Comparison of ENCODE assay signal across 15 cellular contexts in genomic region chr10:67602268-67602950, GRCh38.
DNase-seq lines count a peak whose midpoint lies in the region; ATAC-seq, FAIRE-seq and TF ChIP-seq lines count a peak whose summit lies in the region.
"Had no signal": no experiment of that assay in that cellular context is flagged by ENCODE, and none has a peak within 500 bp of the region (broad histone marks: within the 10 kb centered on the region; RNA-seq: fewer than 3 reads in every experiment).

No MANE protein-coding gene starts in this region.

- H3K27ac ChIP-seq in GM12878 (ENCODE audit: control insufficient read depth, insufficient read depth), result no peak overlapping the region

- 3% methylated on average over 4 of the region's 4 CpGs for WGBS in GM12878 (ENCODE audit: insufficient coverage, insufficient replicate concordance, low lambda C conversion rate, missing lambda C conversion rate)

- H3K4me3 ChIP-seq in GM12878, result no peak overlapping the region
- H3K4me3 ChIP-seq: esophagus muscularis mucosa had no signal

- H3K79me2 ChIP-seq in GM12878 (ENCODE audit: control insufficient read depth, insufficient read depth, low read length), result no peaks in the 10 kb centered on the region

- TF ChIP-seq RAD21 in GM12878 (IDR thresholded peaks at IDR 0.05; ENCODE audit: insufficient read depth, low read depth, low read length), result no peak

- in situ Hi-C loops in ACHN (cut with HindIII; ENCODE audit: low pct_ligation_motif_present, low pct_unique_long_range_greater_than_20kb, low sequenced_read_pairs), result no loop called here
- in situ Hi-C loops in GM12878 (cut with MboI), result no loop called here

- DNase-seq in ACHN (peak; percentile 82), HTR-8/SVneo (ENCODE audit: insufficient read length, low spot score) (peak; percentile 69), GM12878 (ENCODE audit: low read depth, low spot score) (no peak), iris pigment epithelial cell (ENCODE audit: low read depth) (peak; percentile 92), NAMALWA (ENCODE audit: low spot score) (no peak), SK-N-DZ (ENCODE audit: low spot score) (no peak), erythroblast (lab: John Stamatoyannopoulos, UW) (no peak), NCI-H524 (lab: John Stamatoyannopoulos, UW) (no peak)
- DNase-seq: activated CD4-positive, CD25-positive, alpha-beta regulatory T cell treated with anti-CD3 and anti-CD28 coated beads, Interleukin-2, amount 50 U/mL, for 72 hours; activated T-cell treated with anti-CD3 and anti-CD28 coated beads, Interleukin-2, amount 50 U/mL, for 1 hour; left cardiac atrium; NCI-H446 treated with DMSO at 0.1 percent for 48 hours; stimulated activated CD4-positive, alpha-beta T cell treated with anti-CD3 and anti-CD28 coated beads, Interleukin-12 subunit alpha, Interleukin-12 subunit beta, amount 100 ng/mL, for 4 hours; stimulated activated CD8-positive, alpha-beta memory T cell treated with anti-CD3 and anti-CD28 coated beads, Interleukin-4, amount 100 ng/mL, for 48 hours had no signal

- intact Hi-C loops in GM12878 (cut with micrococcal nuclease; ENCODE audit: unreplicated experiment), result no loop called here

- H3K9ac ChIP-seq in GM12878 (ENCODE audit: control insufficient read depth, insufficient read depth, low read length), result no peak overlapping the region

- ATAC-seq in GM12878, result 0 out of 3 replicates have a peak, but pooled peaks have one; percentile 21
- ATAC-seq: left cardiac atrium had no signal

- H3K4me1 ChIP-seq in GM12878 (ENCODE audit: control insufficient read depth, insufficient read depth, low read length), result no peaks in the 10 kb centered on the region

- no peak for TF ChIP-seq CTCF in GM12878 (IDR thresholded peaks at IDR 0.05 in 2 of 3, conservative IDR thresholded peaks at IDR 0.05 in 1 of 3; ENCODE audit: control insufficient read depth in 2 of 3, extremely low read depth in 1 of 3, insufficient read depth in 1 of 3, low read depth in 3 of 3, low read length in 3 of 3)

- TF ChIP-seq EP300 in GM12878 (IDR thresholded peaks at IDR 0.05; ENCODE audit: borderline replicate concordance in 1 of 2, control insufficient read depth in 1 of 2, low read depth in 2 of 2, low read length in 2 of 2), result no peak

- RAD21 ChIA-PET in GM12878 (lab: Charles Lee; ENCODE audit: unreplicated experiment), result interaction anchor here (0.9 kb wide), 1 partner anchor 11 kb away, joined by 4 read pairs; no protein-coding TSS in a partner anchor

- no TSS peak for BruUV-seq in GM12878 (replicated peaks; lab: Mats Ljungman, UMichigan)

- H2AFZ ChIP-seq in GM12878 (ENCODE audit: control insufficient read depth, low read depth, low read length), result no peak overlapping the region

- no peak overlapping the region for H3K4me2 ChIP-seq in GM12878 (ENCODE audit: control insufficient read depth, insufficient read depth)

- SMC1A ChIA-PET in GM12878 (lab: Charles Lee; ENCODE audit: uncharacterized antibody, unreplicated experiment), result interaction anchor here (0.7 to 1.2 kb wide), 5 partner anchors 9 to 316 kb away, joined by 3 to 7 read pairs (median 4); no protein-coding TSS in a partner anchor

- no peaks in the 10 kb centered on the region for H3K36me3 ChIP-seq in GM12878 (ENCODE audit: control insufficient read depth in 2 of 2, insufficient read depth in 2 of 2, low read length in 1 of 2)
- H3K36me3 ChIP-seq: esophagus muscularis mucosa had no signal

- POLR2A ChIA-PET in GM12878 (lab: Charles Lee), result interaction anchor here (0.7 kb wide), 1 partner anchor 91 kb away, joined by 4 read pairs; no protein-coding TSS in a partner anchor

- no peaks in the 10 kb centered on the region for H3K9me3 ChIP-seq in GM12878 (replicated peaks; ENCODE audit: control insufficient read depth, insufficient read depth, low read length)
- H3K9me3 ChIP-seq: esophagus muscularis mucosa had no signal

- FAIRE-seq in HTR-8/SVneo (lab: Jason Lieb, UNC) (peak; percentile 80), GM12878 (lab: Jason Lieb, UNC) (peak; percentile 31)

- no peaks in the 10 kb centered on the region for H4K20me1 ChIP-seq in GM12878 (ENCODE audit: control insufficient read depth, insufficient read depth)

- TF ChIP-seq POLR2A in GM12878 (IDR thresholded peaks at IDR 0.05; ENCODE audit: low read depth, low read length) (no peak), erythroblast (IDR thresholded peaks at IDR 0.05; ENCODE audit: low read length) (no peak)

- CTCF ChIA-PET in GM12878 (lab: Yijun Ruan, JAX), result no interaction called here

- no peaks in the 10 kb centered on the region for H3K27me3 ChIP-seq in GM12878 (replicated peaks in 1 of 2; ENCODE audit: control insufficient read depth in 2 of 2, insufficient read depth in 2 of 2, low read length in 1 of 2)
- H3K27me3 ChIP-seq: esophagus muscularis mucosa had no signal

TF ChIP-seq in GM12878, 131 proteins besides CTCF, POLR2A, EP300 and RAD21:
- TF ChIP-seq SUZ12 (IDR thresholded peaks at IDR 0.05; ENCODE audit: unreplicated experiment), result no peak
- no peak for TF ChIP-seq EGR1 (IDR thresholded peaks at IDR 0.05; ENCODE audit: borderline replicate concordance in 1 of 2, low read depth in 2 of 2, low read length in 2 of 2)
- no peak for TF ChIP-seq ZBTB33 (IDR thresholded peaks at IDR 0.05)
- no peak for TF ChIP-seq E2F8 (IDR thresholded peaks at IDR 0.05; ENCODE audit: low read depth, partially characterized antibody)
- no peak for TF ChIP-seq GATAD2B (conservative IDR thresholded peaks at IDR 0.05; ENCODE audit: low read depth)
- no peak for TF ChIP-seq CBFB (IDR thresholded peaks at IDR 0.05; ENCODE audit: low read depth)
- no peak for TF ChIP-seq DPF2 (IDR thresholded peaks at IDR 0.05)
- TF ChIP-seq BCLAF1 (IDR thresholded peaks at IDR 0.05), result no peak
- TF ChIP-seq CBX5 (IDR thresholded peaks at IDR 0.05; ENCODE audit: low read depth), result no peak
- TF ChIP-seq IRF4 (IDR thresholded peaks at IDR 0.05; ENCODE audit: low read depth, low read length), result no peak
- no peak for TF ChIP-seq PAX5 (IDR thresholded peaks at IDR 0.05; ENCODE audit: borderline replicate concordance, low read depth, low read length)
- TF ChIP-seq BHLHE40 (IDR thresholded peaks at IDR 0.05; ENCODE audit: borderline replicate concordance in 1 of 2, low read depth in 2 of 2, low read length in 1 of 2), result no peak
- no peak for TF ChIP-seq KAT2A (conservative IDR thresholded peaks at IDR 0.05; ENCODE audit: control insufficient read depth, low read depth, low read length)
- TF ChIP-seq ZNF622 (IDR thresholded peaks at IDR 0.05), result no peak
- TF ChIP-seq ZZZ3 (IDR thresholded peaks at IDR 0.05; ENCODE audit: control insufficient read depth, insufficient read length, low read depth), result no peak
- no peak for TF ChIP-seq HDAC6 (IDR thresholded peaks at IDR 0.05; ENCODE audit: unreplicated experiment)

Comparison
In these comparisons a context has a peak if more than half of its experiments do, and no peak if none do; other contexts are left out.
1. DNase-seq: peak in ACHN (single experiment), HTR-8/SVneo (single experiment) and iris pigment epithelial cell (single experiment); none in GM12878 (single experiment), NAMALWA (single experiment), SK-N-DZ (single experiment), erythroblast (0 of 2) and NCI-H524 (0 of 2).